Comparison of ENCODE assay signal across 24 cellular contexts in the genomic region with DNA sequence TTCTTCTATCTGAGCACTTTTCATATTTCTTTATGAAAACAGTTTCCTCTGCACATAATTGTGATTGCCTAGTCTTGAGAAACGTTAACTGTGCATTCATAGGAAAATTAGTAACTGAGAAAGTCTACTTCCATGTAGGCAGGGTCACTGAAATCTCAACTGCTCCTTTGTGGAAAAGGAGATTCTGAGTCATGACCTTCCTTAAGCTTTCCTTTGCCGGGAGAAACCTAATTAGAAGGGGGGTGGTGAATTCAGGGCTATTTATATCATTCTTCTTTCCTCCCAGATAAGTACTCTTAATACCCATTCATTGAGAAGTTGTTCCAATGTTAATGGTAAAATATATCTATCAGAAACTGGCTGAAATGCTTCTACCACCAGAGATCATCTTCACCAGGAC.
A peak's percentile ranks its signal among the peaks of the same experiment; 100 is the strongest.
DNase-seq lines count a peak whose midpoint lies in the region; ATAC-seq and TF ChIP-seq lines count a peak whose summit lies in the region.
"Had no signal": no experiment of that assay in that cellular context is flagged by ENCODE, and none has a peak within 500 bp of the region (broad histone marks: within the 10 kb centered on the region; RNA-seq: fewer than 3 reads in every experiment).

No MANE protein-coding gene starts in this region.

- H3K36me3 ChIP-seq in osteoblast (ENCODE audit: insufficient read depth, low read length) = no peaks in the 10 kb centered on the region
- H3K36me3 ChIP-seq: brain microvascular endothelial cell, lower lobe of right lung, right lobe of liver had no signal

- ATAC-seq in HG03469 (IDR thresholded peaks at IDR 0.05; ENCODE audit: unreplicated experiment) = no peak
- ATAC-seq: activated naive CD8-positive, alpha-beta T cell treated with anti-CD3 and anti-CD28 coated beads, Interleukin-2, amount 50 U/mL, for 24 hours; activated T-cell treated with anti-CD3 and anti-CD28 coated beads, Interleukin-2, amount 50 U/mL, for 4 hours; CD8-positive, alpha-beta T cell; lower lobe of right lung; right lobe of liver; stimulated activated memory B cell treated with anti-CD40 and anti-IgM and Interleukin-4, amounts not matched to agents 10 μg/mL and 1 μg/mL and 100 μg/mL, for 72 hours had no signal

- H3K27me3 ChIP-seq in osteoblast (ENCODE audit: insufficient read depth, low read length) = no peaks in the 10 kb centered on the region
- H3K27me3 ChIP-seq: brain microvascular endothelial cell, right lobe of liver had no signal

- no peak overlapping the region for H3K4me3 ChIP-seq in AG10803 (ENCODE audit: low read length)
- H3K4me3 ChIP-seq in fibroblast of mammary gland (ENCODE audit: control insufficient read depth, low read depth, low read length) = no peak overlapping the region
- no peak overlapping the region for H3K4me3 ChIP-seq in osteoblast (ENCODE audit: insufficient read depth, low read length)
- H3K4me3 ChIP-seq: lower lobe of right lung, right lobe of liver had no signal

- H3K79me2 ChIP-seq in osteoblast (ENCODE audit: insufficient read depth, low read length) = no peaks in the 10 kb centered on the region

- TF ChIP-seq CTCF in AG10803 (conservative IDR thresholded peaks at IDR 0.05; ENCODE audit: low read length) = no peak
- no peak for TF ChIP-seq CTCF in fibroblast of mammary gland (conservative IDR thresholded peaks at IDR 0.05; ENCODE audit: control insufficient read depth, insufficient read depth, low read depth, low read length)
- no peak for TF ChIP-seq CTCF in osteoblast (IDR thresholded peaks at IDR 0.05; ENCODE audit: extremely low read depth, low read depth, low read length)

- H2AFZ ChIP-seq in osteoblast (ENCODE audit: low read length) = no peak overlapping the region

- no peak overlapping the region for H3K4me2 ChIP-seq in osteoblast (ENCODE audit: insufficient read depth, low read length)

- no peaks in the 10 kb centered on the region for H4K20me1 ChIP-seq in osteoblast (ENCODE audit: insufficient read depth, low read length)

- DNase-seq in AG10803 (ENCODE audit: low read depth) = peak; percentile 28
- DNase-seq in LHCN-M2 (ENCODE audit: low read depth) = peak; percentile 74
- peak; percentile 10 for DNase-seq in fibroblast of mammary gland (ENCODE audit: low read depth)
- DNase-seq in osteoblast (ENCODE audit: insufficient read length, low spot score, missing footprints) = peak; percentile 71
- no peak for DNase-seq in NCI-H187 (lab: John Stamatoyannopoulos, UW)
- no peak for DNase-seq in NCI-H1694 (lab: John Stamatoyannopoulos, UW)
- DNase-seq in foreskin melanocyte = no peak
- DNase-seq: activated CD4-positive, alpha-beta T cell treated with anti-CD3 and anti-CD28 coated beads, Interleukin-2, amount 10 ng/mL, durations not matched to agents 24 days and 14 days; activated gamma-delta T cell treated with Interleukin-2 at 50 U/mL for 16 hours; activated naive CD8-positive, alpha-beta T cell treated with anti-CD3 and anti-CD28 coated beads, Interleukin-2, amount 50 U/mL, for 24 hours; activated T-cell treated with anti-CD3 and anti-CD28 coated beads, Interleukin-2, amount 50 U/mL, for 4 hours; CD8-positive, alpha-beta T cell; kidney glomerular epithelial cell; lower lobe of right lung; NCI-H1092; NCI-H1930; NCI-H526 treated with DMSO at 0.1 percent for 48 hours; right lobe of liver; SHP77; stimulated activated CD4-positive, alpha-beta T cell treated with anti-CD3 and anti-CD28 coated beads, Interleukin-4, amount 100 ng/mL, for 4 hours; T-helper 9 cell had no signal

- peaks cover 4% of the 10 kb centered on the region for H3K4me1 ChIP-seq in osteoblast (ENCODE audit: insufficient read depth, low read length)
- H3K4me1 ChIP-seq: lower lobe of right lung, right lobe of liver had no signal

- H3K27ac ChIP-seq in osteoblast (ENCODE audit: low read depth, low read length) = no peak overlapping the region
- H3K27ac ChIP-seq: brain microvascular endothelial cell, lower lobe of right lung, right lobe of liver had no signal

- no peaks in the 10 kb centered on the region for H3K9me3 ChIP-seq in osteoblast (ENCODE audit: low read depth, low read length)
- H3K9me3 ChIP-seq: lower lobe of right lung, right lobe of liver had no signal

Comparison
In these comparisons a context has a peak if more than half of its experiments do, and no peak if none do; other contexts are left out.
1. DNase-seq: peak in AG10803 (single experiment), LHCN-M2 (single experiment), fibroblast of mammary gland (single experiment) and osteoblast (single experiment); none in NCI-H187 (0 of 2), NCI-H1694 (single experiment) and foreskin melanocyte (single experiment).